In the genomic region with DNA sequence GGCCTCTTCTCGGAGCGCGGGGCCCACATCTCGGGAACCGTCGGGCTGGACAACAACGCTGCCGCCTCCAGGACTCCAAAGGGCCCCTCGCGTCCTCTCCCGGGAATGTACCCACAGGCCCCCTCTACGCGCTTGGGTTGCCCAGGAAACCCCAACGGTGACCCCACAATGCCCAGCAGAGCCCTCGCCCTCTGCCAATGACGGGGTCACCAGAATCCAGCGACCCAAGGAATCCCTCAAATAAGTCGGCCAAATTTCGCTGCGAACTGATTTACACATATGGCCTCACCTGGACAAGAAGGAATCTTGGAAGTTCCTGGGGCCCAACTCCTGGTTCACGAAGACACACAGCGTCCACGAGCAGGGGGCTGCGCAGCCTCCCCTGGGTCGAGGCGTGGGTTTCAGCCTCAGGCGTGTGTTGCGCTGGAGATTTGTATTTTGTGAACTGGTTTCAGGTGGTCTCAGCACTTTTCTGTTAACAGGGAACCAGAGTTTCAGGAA, we compare ENCODE assay signal across 9 cellular contexts.
DNase-seq lines count a peak whose midpoint lies in the region; ATAC-seq, FAIRE-seq and TF ChIP-seq lines count a peak whose summit lies in the region.
"Had no signal": no experiment of that assay in that cellular context is flagged by ENCODE, and none has a peak within 500 bp of the region (broad histone marks: within the 10 kb centered on the region; RNA-seq: fewer than 3 reads in every experiment).

No MANE protein-coding gene starts in this region.

- H3K27me3 ChIP-seq in CD4-positive, alpha-beta T cell (ENCODE audit: control insufficient read depth, insufficient read depth, low read length) = no peaks in the 10 kb centered on the region
- no peaks in the 10 kb centered on the region for H3K27me3 ChIP-seq in PC-9 (ENCODE audit: insufficient read depth, low read depth)
- no peaks in the 10 kb centered on the region for H3K27me3 ChIP-seq in esophagus squamous epithelium
- H3K27me3 ChIP-seq in pancreas = no peaks in the 10 kb centered on the region
- no peaks in the 10 kb centered on the region for H3K27me3 ChIP-seq in foreskin keratinocyte

- no peaks in the 10 kb centered on the region for H3K9me3 Mint-ChIP-seq in CD4-positive, alpha-beta T cell

- H3K4me3 Mint-ChIP-seq in CD4-positive, alpha-beta T cell = peak overlapping the region; percentile 85

- WGBS in esophagus squamous epithelium, 2 donors = 59 to 96% methylated on average over 8 to 17 of the region's 28 CpGs
- WGBS in pancreas, 2 donors = 59 to 62% methylated on average over 28 of the region's 28 CpGs

- no peak for TF ChIP-seq CTCF in CD4-positive, alpha-beta T cell (IDR thresholded peaks at IDR 0.05)
- TF ChIP-seq CTCF in PC-9 (conservative IDR thresholded peaks at IDR 0.05) (no peak), esophagus squamous epithelium (IDR thresholded peaks at IDR 0.05) (no peak), pancreas (IDR thresholded peaks at IDR 0.05) (no peak), foreskin keratinocyte (conservative IDR thresholded peaks at IDR 0.05) (no peak)

- no peaks in the 10 kb centered on the region for H3K36me3 ChIP-seq in PC-9 (ENCODE audit: low read depth)
- no peaks in the 10 kb centered on the region for H3K36me3 ChIP-seq in esophagus squamous epithelium
- H3K36me3 ChIP-seq in pancreas = no peaks in the 10 kb centered on the region

- no peak overlapping the region for H3K27ac Mint-ChIP-seq in CD4-positive, alpha-beta T cell

- POLR2A ChIA-PET in CD4-positive, alpha-beta T cell (lab: Charles Lee) = interaction anchor here (1.5 to 2.1 kb wide), 3 partner anchors 77 to 133 kb away, joined by 4 to 9 read pairs (median 8); partner anchors contain the start of gene HNRNPU
- POLR2A ChIA-PET in PC-9 (lab: Charles Lee; ENCODE audit: unreplicated experiment) = no interaction called here

- H3K9me3 ChIP-seq in CD4-positive, alpha-beta T cell (ENCODE audit: control insufficient read depth, low read length) = no peaks in the 10 kb centered on the region
- H3K9me3 ChIP-seq in PC-9 (ENCODE audit: insufficient read depth, low read depth) (0 out of 2 replicates have a peak, but pooled peaks cover 6% of the 10 kb centered on the region), esophagus squamous epithelium (peaks cover 0 to 12% (median 0%) of the 10 kb centered on the region in 3 donors), pancreas (no peaks in the 10 kb centered on the region)

- H3K4me1 ChIP-seq in PC-9 (replicated peaks; ENCODE audit: insufficient read depth) (no peaks in the 10 kb centered on the region), esophagus squamous epithelium (peaks cover 6 to 18% (median 7%) of the 10 kb centered on the region in 3 donors), pancreas (no peaks in the 10 kb centered on the region), foreskin keratinocyte (no peaks in the 10 kb centered on the region)

- H3F3A ChIP-seq in PC-9 (ENCODE audit: insufficient read depth, low read depth) = 0 out of 2 replicates have a peak, but pooled peaks cover 3% of the 10 kb centered on the region

- H3K4me1 Mint-ChIP-seq in CD4-positive, alpha-beta T cell (ENCODE audit: low read depth) = peaks cover 10% of the 10 kb centered on the region

- no peak overlapping the region for H3K27ac ChIP-seq in CD4-positive, alpha-beta T cell (ENCODE audit: low read depth, low read length)
- no peak overlapping the region for H3K27ac ChIP-seq in PC-9
- peak overlapping the region in 2 of 4 donors; percentile 34 to 62 for H3K27ac ChIP-seq in esophagus squamous epithelium
- no peak overlapping the region for H3K27ac ChIP-seq in pancreas
- no peak overlapping the region for H3K27ac ChIP-seq in foreskin keratinocyte

- intact Hi-C loops in CD4-positive, alpha-beta T cell (cut with DNase I, micrococcal nuclease) = no loop called here
- intact Hi-C loops in PC-9 (cut with micrococcal nuclease; ENCODE audit: unreplicated experiment) (no loop called here), esophagus squamous epithelium (cut with DNase I) (no loop called here), pancreas (cut with DNase I) (no loop called here)

- H3K79me2 ChIP-seq in PC-9 (ENCODE audit: low read depth) = no peaks in the 10 kb centered on the region

- FAIRE-seq in pancreas (lab: Jason Lieb, UNC) = no peak

- no peaks in the 10 kb centered on the region for H3K9me2 ChIP-seq in PC-9 (ENCODE audit: insufficient read depth)

- peak overlapping the region; percentile 68; the same call in 1 of the 2 replicates for H3K4me2 ChIP-seq in PC-9

- ATAC-seq in CD4-positive, alpha-beta T cell (ENCODE audit: poor library complexity) = no peak
- no peak for ATAC-seq in pancreas
- ATAC-seq in foreskin keratinocyte = no peak
- ATAC-seq in GM21717 (IDR thresholded peaks at IDR 0.05; ENCODE audit: unreplicated experiment) = no peak

- H4K20me1 ChIP-seq in PC-9 (ENCODE audit: insufficient read depth) = no peaks in the 10 kb centered on the region

- CTCF ChIA-PET in CD4-positive, alpha-beta T cell (lab: Charles Lee) = no interaction called here
- CTCF ChIA-PET in PC-9 (lab: Charles Lee) = no interaction called here

- no peak overlapping the region for H3K4me3 ChIP-seq in PC-9
- H3K4me3 ChIP-seq in esophagus squamous epithelium = peak overlapping the region; percentile 45 to 85 (median 56)
- peak overlapping the region; percentile 26 to 57 (median 44) for H3K4me3 ChIP-seq in pancreas

- TF ChIP-seq POLR2A in esophagus squamous epithelium (IDR thresholded peaks at IDR 0.05) = no peak

- DNase-seq in CD4-positive, alpha-beta T cell = no peak
- DNase-seq in PC-9 = no peak
- no peak for DNase-seq in esophagus squamous epithelium (lab: John Stamatoyannopoulos, UW)
- DNase-seq in pancreas = peak in 1 of 6 donors; percentile 14
- no peak for DNase-seq in foreskin keratinocyte
- DNase-seq in NCI-H1105 treated with DMSO at 0.1 percent for 48 hours (lab: John Stamatoyannopoulos, UW) = no peak
- no peak for DNase-seq in cerebellum (ENCODE audit: low spot score)
- DNase-seq: NCI-H510A had no signal

- peaks cover 22% of the 10 kb centered on the region for H3K27me3 Mint-ChIP-seq in CD4-positive, alpha-beta T cell

- no peak overlapping the region for H2AFZ ChIP-seq in PC-9

- peaks cover 8% of the 10 kb centered on the region for H3K36me3 Mint-ChIP-seq in CD4-positive, alpha-beta T cell (ENCODE audit: low read depth)

- BruUV-seq in PC-9 (replicated peaks; lab: Mats Ljungman, UMichigan) = no TSS peak
